10 cellular contexts compared by ENCODE assay signal in genomic region chr15:101650145-101650544, GRCh38. TPM values are rescaled to one million over a fixed set of nuclear protein-coding genes. Genes with fewer than 3 reads are reported as not detected.
DNase-seq lines count a peak whose midpoint lies in the region; ATAC-seq and TF ChIP-seq lines count a peak whose summit lies in the region.
"Had no signal": no experiment of that assay in that cellular context is flagged by ENCODE, and none has a peak within 500 bp of the region (broad histone marks: within the 10 kb centered on the region; RNA-seq: fewer than 3 reads in every experiment).

No MANE protein-coding gene starts in this region.

- no peak for TF ChIP-seq CTCF in HFF-Myc (IDR thresholded peaks at IDR 0.05; ENCODE audit: low read depth, low read length, missing control alignments)

- H3K4me1 Mint-ChIP-seq in CD4-positive, CD25-positive, alpha-beta regulatory T cell: peaks cover 24 to 70% (median 33%) of the 10 kb centered on the region in 4 donors
- H3K4me1 Mint-ChIP-seq in activated naive CD8-positive, alpha-beta T cell (ENCODE audit: low read depth): peaks cover 58% of the 10 kb centered on the region
- H3K4me1 Mint-ChIP-seq in naive thymus-derived CD8-positive, alpha-beta T cell: peaks cover 11 to 55% (median 36%) of the 10 kb centered on the region in 4 donors

- peak overlapping the region; percentile 29 to 96 (median 59) for H3K27ac Mint-ChIP-seq in CD4-positive, CD25-positive, alpha-beta regulatory T cell
- peak overlapping the region; percentile 79 for H3K27ac Mint-ChIP-seq in activated naive CD8-positive, alpha-beta T cell
- peak overlapping the region in 7 of 10 donors; percentile 33 to 98 (median 60) for H3K27ac Mint-ChIP-seq in naive thymus-derived CD8-positive, alpha-beta T cell

- no peak for DNase-seq in CD4-positive, CD25-positive, alpha-beta regulatory T cell
- DNase-seq in HFF-Myc (ENCODE audit: extremely low read depth, low read depth) (no peak), NK-92 (lab: John Stamatoyannopoulos, UW; ENCODE audit: unreplicated experiment) (no peak), mesendoderm (no peak)
- DNase-seq in naive thymus-derived CD8-positive, alpha-beta T cell: no peak
- DNase-seq: activated CD4-positive, CD25-positive, alpha-beta regulatory T cell treated with anti-CD3 and anti-CD28 coated beads, Interleukin-2, amount 50 U/mL, for 72 hours; Peyer's patch had no signal

- no peak overlapping the region for H2AK5ac ChIP-seq in mesendoderm (ENCODE audit: low read length)

- no peaks in the 10 kb centered on the region for H3K27me3 ChIP-seq in CD4-positive, CD25-positive, alpha-beta regulatory T cell (ENCODE audit: control insufficient read depth, insufficient read depth, low read length)
- no peaks in the 10 kb centered on the region for H3K27me3 ChIP-seq in mesendoderm (ENCODE audit: insufficient read depth, low read length, poor library complexity)
- H3K27me3 ChIP-seq: Peyer's patch had no signal

- no peak overlapping the region for H3K23ac ChIP-seq in mesendoderm (ENCODE audit: low read length)

- H4K5ac ChIP-seq in mesendoderm (ENCODE audit: low read length): no peak overlapping the region

- peaks cover 13% of the 10 kb centered on the region for H3K79me2 ChIP-seq in mesendoderm (ENCODE audit: control insufficient read depth, insufficient read depth, low read length)

- no peak overlapping the region for H3K4ac ChIP-seq in mesendoderm (ENCODE audit: low read depth, low read length)

- H3K4me2 ChIP-seq in mesendoderm (ENCODE audit: low read length): no peak overlapping the region

- H2BK15ac ChIP-seq in mesendoderm (replicated peaks; ENCODE audit: low read depth): no peak overlapping the region

- no peak overlapping the region for H2BK5ac ChIP-seq in mesendoderm (ENCODE audit: low read length)

- peak overlapping the region; percentile 88 to 98 (median 94) for H3K4me3 Mint-ChIP-seq in CD4-positive, CD25-positive, alpha-beta regulatory T cell
- H3K4me3 Mint-ChIP-seq in activated naive CD8-positive, alpha-beta T cell: peak overlapping the region; percentile 96
- peak overlapping the region in 9 of 10 donors; percentile 8 to 96 (median 89) for H3K4me3 Mint-ChIP-seq in naive thymus-derived CD8-positive, alpha-beta T cell

- peaks cover 46% of the 10 kb centered on the region for H3K36me3 ChIP-seq in CD4-positive, CD25-positive, alpha-beta regulatory T cell (ENCODE audit: control insufficient read depth, insufficient read depth, low read length)
- H3K36me3 ChIP-seq in mesendoderm (ENCODE audit: control insufficient read depth, insufficient read depth, low read length): peaks cover 2% of the 10 kb centered on the region

- POLR2A ChIA-PET in naive thymus-derived CD8-positive, alpha-beta T cell (lab: Charles Lee): interaction anchor here (1.3 to 2.2 kb wide), 2 partner anchors 74 to 355 kb away, joined by 3 to 10 read pairs; partner anchors contain the start of gene SNRPA1

- H3K27ac ChIP-seq in CD4-positive, CD25-positive, alpha-beta regulatory T cell (ENCODE audit: insufficient read depth, low read length, poor library complexity, severe bottlenecking): peak overlapping the region; percentile 55
- H3K27ac ChIP-seq in mesendoderm (ENCODE audit: low read depth, low read length): no peak overlapping the region

- no peak overlapping the region for H3K18ac ChIP-seq in mesendoderm (ENCODE audit: low read length)

- H4K8ac ChIP-seq in mesendoderm (ENCODE audit: low read depth, low read length): no peak overlapping the region

- no CpG with 5 or more reads among the region's 5 CpGs for WGBS in mesendoderm (ENCODE audit: extremely low coverage, insufficient coverage, low lambda C conversion rate)

- no peak for ATAC-seq in CD4-positive, CD25-positive, alpha-beta regulatory T cell (ENCODE audit: low read depth in 2 of 2)
- no peak for ATAC-seq in naive thymus-derived CD8-positive, alpha-beta T cell
- ATAC-seq in HG02763 (IDR thresholded peaks at IDR 0.05; ENCODE audit: unreplicated experiment): no peak
- no peak for ATAC-seq in GM19463 (IDR thresholded peaks at IDR 0.05; ENCODE audit: unreplicated experiment)

- no peaks in the 10 kb centered on the region for H3K9me3 Mint-ChIP-seq in CD4-positive, CD25-positive, alpha-beta regulatory T cell
- H3K9me3 Mint-ChIP-seq in activated naive CD8-positive, alpha-beta T cell (ENCODE audit: low read depth): no peaks in the 10 kb centered on the region
- H3K9me3 Mint-ChIP-seq in naive thymus-derived CD8-positive, alpha-beta T cell: no peaks in the 10 kb centered on the region

- peaks cover 17% of the 10 kb centered on the region for H3K79me1 ChIP-seq in mesendoderm (ENCODE audit: low read length)

- H2BK120ac ChIP-seq in mesendoderm (ENCODE audit: low read depth, low read length): no peak overlapping the region

- peak overlapping the region; percentile 97 for H3K4me3 ChIP-seq in CD4-positive, CD25-positive, alpha-beta regulatory T cell (ENCODE audit: low read depth, low read length)
- H3K4me3 ChIP-seq in HFF-Myc (replicated peaks; ENCODE audit: low read depth, low read length) (peak overlapping the region; percentile 69), mesendoderm (ENCODE audit: low read length) (no peak overlapping the region)

- H3K9ac ChIP-seq in mesendoderm (ENCODE audit: low read length): no peak overlapping the region

- H3K9me3 ChIP-seq in CD4-positive, CD25-positive, alpha-beta regulatory T cell (ENCODE audit: control insufficient read depth in 2 of 2, low read length in 2 of 2): no peaks in the 10 kb centered on the region
- H3K9me3 ChIP-seq: Peyer's patch had no signal

- peaks cover 16% of the 10 kb centered on the region for H3K36me3 Mint-ChIP-seq in CD4-positive, CD25-positive, alpha-beta regulatory T cell
- H3K36me3 Mint-ChIP-seq in activated naive CD8-positive, alpha-beta T cell: peaks cover 2% of the 10 kb centered on the region
- H3K36me3 Mint-ChIP-seq in naive thymus-derived CD8-positive, alpha-beta T cell: peaks cover 2 to 51% (median 4%) of the 10 kb centered on the region in 3 donors

- H3K56ac ChIP-seq in mesendoderm (ENCODE audit: low read length): no peak overlapping the region

- peaks cover 39% of the 10 kb centered on the region for H3K4me1 ChIP-seq in CD4-positive, CD25-positive, alpha-beta regulatory T cell (ENCODE audit: control insufficient read depth, insufficient read depth, low read length, poor library complexity, severe bottlenecking)
- peaks cover 3% of the 10 kb centered on the region for H3K4me1 ChIP-seq in mesendoderm (ENCODE audit: control insufficient read depth, low read depth, low read length)

- no peaks in the 10 kb centered on the region for H3K27me3 Mint-ChIP-seq in CD4-positive, CD25-positive, alpha-beta regulatory T cell
- H3K27me3 Mint-ChIP-seq in activated naive CD8-positive, alpha-beta T cell: no peaks in the 10 kb centered on the region
- no peaks in the 10 kb centered on the region for H3K27me3 Mint-ChIP-seq in naive thymus-derived CD8-positive, alpha-beta T cell

RNA-seq across cellular contexts. Expression of gene TM2D3, which starts 2.0 kb away (rescaled TPM):
- 85.4 TPM for total RNA-seq in CD4-positive, CD25-positive, alpha-beta regulatory T cell
- polyA plus RNA-seq in CD4-positive, CD25-positive, alpha-beta regulatory T cell: 10 to 100 TPM; 30.9 to 49.5 (median 39.4) TPM
- total RNA-seq in naive thymus-derived CD8-positive, alpha-beta T cell: 10 to 100 TPM; 87.9 to 98.5 TPM
- 10 to 100 TPM; 28.1 to 32.3 (median 31.0) TPM for polyA plus RNA-seq in naive thymus-derived CD8-positive, alpha-beta T cell
- polyA plus RNA-seq in mesendoderm (2013, experiment 1 of 2): 16.3 TPM
- 16.3 TPM for polyA plus RNA-seq in mesendoderm (2013, experiment 2 of 2)
